ENCODE assay signal across 24 cellular contexts in genomic region chr6:154347981-154348380, GRCh38. TPM values are rescaled to one million over a fixed set of nuclear protein-coding genes. Genes with fewer than 3 reads are reported as not detected.
"Had no signal": no experiment of that assay in that cellular context is flagged by ENCODE, and none has a peak within 500 bp of the region (broad histone marks: within the 10 kb centered on the region; RNA-seq: fewer than 3 reads in every experiment).

No MANE protein-coding gene starts in this region.

- H3K9me3 ChIP-seq: suprapubic skin had no signal

- ATAC-seq: activated CD8-positive, alpha-beta memory T cell treated with anti-CD3 and anti-CD28 coated beads, Interleukin-2, amount 10 ng/mL, durations not matched to agents 7 days and 5 days; activated CD8-positive, alpha-beta T cell treated with anti-CD3 and anti-CD28 coated beads for 36 hours; activated naive CD8-positive, alpha-beta T cell treated with anti-CD3 and anti-CD28 coated beads, Interleukin-2, amount 50 U/mL, for 24 hours; foreskin keratinocyte; left ventricle myocardium superior; natural killer cell treated with Interleukin-12 subunit alpha and Interleukin-12 subunit beta and Interleukin-15 and Interleukin-18, amount 100 ng/mL, for 72 hours; sciatic nerve; stimulated activated memory B cell treated with anti-CD40 and anti-IgM and Interleukin-4, amounts not matched to agents 10 μg/mL and 1 μg/mL and 100 μg/mL, for 72 hours; T-cell had no signal

- H3K4me3 ChIP-seq: smooth muscle cell, stomach, suprapubic skin had no signal

- H3K36me3 ChIP-seq: stomach, suprapubic skin, WERI-Rb-1 had no signal

- H3K4me1 ChIP-seq: stomach, suprapubic skin had no signal

- H3K27ac ChIP-seq: foreskin keratinocyte, stomach, suprapubic skin, WERI-Rb-1 had no signal

- H3K27me3 ChIP-seq: foreskin keratinocyte, stomach, suprapubic skin had no signal

- DNase-seq: activated CD4-positive, alpha-beta T cell treated with anti-CD3 and anti-CD28 coated beads, Interleukin-2, amount 10 ng/mL, durations not matched to agents 7 days and 5 days; activated CD4-positive, CD25-positive, alpha-beta regulatory T cell treated with anti-CD3 and anti-CD28 coated beads, Interleukin-2, amount 50 U/mL, for 72 hours; activated CD8-positive, alpha-beta memory T cell treated with anti-CD3 and anti-CD28 coated beads, Interleukin-2, amount 10 ng/mL, durations not matched to agents 7 days and 5 days; activated CD8-positive, alpha-beta T cell treated with anti-CD3 and anti-CD28 coated beads for 36 hours; activated gamma-delta T cell; activated naive CD4-positive, alpha-beta T cell treated with anti-CD3 and anti-CD28 coated beads, Interleukin-2, amount 50 U/mL, for 16 hours; activated naive CD8-positive, alpha-beta T cell treated with anti-CD3 and anti-CD28 coated beads, Interleukin-2, amount 50 U/mL, for 24 hours; anterior cingulate cortex; effector CD4-positive, alpha-beta T cell; erythroblast; foreskin keratinocyte; left ventricle myocardium superior; nucleus accumbens; stimulated activated CD4-positive, alpha-beta T cell treated with anti-CD3 and anti-CD28 coated beads, Interleukin-15, amount 100 ng/mL, for 24 hours; stomach; T-cell; trophoblast cell; WERI-Rb-1 had no signal

RNA-seq across cellular contexts. Expression of gene IPCEF1, which starts 8.6 kb away (rescaled TPM):
- total RNA-seq: chondrocyte, foreskin keratinocyte had no signal
- polyA plus RNA-seq: foreskin keratinocyte, smooth muscle cell had no signal
